In genomic region chr6:139323511-139324445, GRCh38 we compare ENCODE assay signal across 9 cellular contexts. TPM values are rescaled to one million over a fixed set of nuclear protein-coding genes. Genes with fewer than 3 reads are reported as not detected.
A peak's percentile ranks its signal among the peaks of the same experiment; 100 is the strongest.
DNase-seq lines count a peak whose midpoint lies in the region; ATAC-seq, FAIRE-seq and TF ChIP-seq lines count a peak whose summit lies in the region.
"Had no signal": no experiment of that assay in that cellular context is flagged by ENCODE, and none has a peak within 500 bp of the region (broad histone marks: within the 10 kb centered on the region; RNA-seq: fewer than 3 reads in every experiment).

No MANE protein-coding gene starts in this region.

- intact Hi-C loops in dendritic cell treated with granulocyte-macrophage colony-stimulating factor and Interleukin-4, amounts not matched to agents 40 ng/mL and 50 ng/mL, for 4 days (cut with micrococcal nuclease): loop anchor here (2.0 to 10.0 kb wide), 2 partner anchors 15 to 69 kb away; no protein-coding TSS in a partner anchor

- FAIRE-seq in A549 (lab: Jason Lieb, UNC): no peak
- FAIRE-seq: G401.6 had no signal

- no peak overlapping the region for H3K27ac ChIP-seq in A549
- H3K27ac ChIP-seq in KOPT-K1 (ENCODE audit: low read depth, low read length, poor library complexity, severe bottlenecking): peak overlapping the region; percentile 97

- TF ChIP-seq RAD21 in A549 (conservative IDR thresholded peaks at IDR 0.05 in 1 of 2, IDR thresholded peaks at IDR 0.05 in 1 of 2): no peak

- no peaks in the 10 kb centered on the region for H3K27me3 Mint-ChIP-seq in dendritic cell treated with granulocyte-macrophage colony-stimulating factor and Interleukin-4, amounts not matched to agents 40 ng/mL and 50 ng/mL, for 4 days
- H3K27me3 Mint-ChIP-seq in memory B cell: no peaks in the 10 kb centered on the region

- TF ChIP-seq EP300 in A549 (IDR thresholded peaks at IDR 0.05): no peak

- 0 out of 3 replicates have a peak, but pooled peaks cover 2% of the 10 kb centered on the region for H3K4me1 ChIP-seq in A549

- POLR2A ChIA-PET in A549 (lab: Yijun Ruan, JAX): no interaction called here

- H3K36me3 Mint-ChIP-seq in dendritic cell treated with granulocyte-macrophage colony-stimulating factor and Interleukin-4, amounts not matched to agents 40 ng/mL and 50 ng/mL, for 4 days (ENCODE audit: low read depth): no peaks in the 10 kb centered on the region
- H3K36me3 Mint-ChIP-seq in memory B cell: peaks cover 8% of the 10 kb centered on the region

- H3K9me3 Mint-ChIP-seq in dendritic cell treated with granulocyte-macrophage colony-stimulating factor and Interleukin-4, amounts not matched to agents 40 ng/mL and 50 ng/mL, for 4 days: peaks cover 15% of the 10 kb centered on the region
- no peaks in the 10 kb centered on the region for H3K9me3 Mint-ChIP-seq in memory B cell

- H3K4me2 ChIP-seq in A549: peak overlapping the region; percentile 23; the same call in 2 of the 3 replicates

- CTCF ChIA-PET in A549 (lab: Yijun Ruan, JAX): no interaction called here

- H3K4me3 ChIP-seq in A549: no peak overlapping the region

- H3K4me1 Mint-ChIP-seq in dendritic cell treated with granulocyte-macrophage colony-stimulating factor and Interleukin-4, amounts not matched to agents 40 ng/mL and 50 ng/mL, for 4 days (ENCODE audit: low read depth): peaks cover 54% of the 10 kb centered on the region
- peaks cover 20% of the 10 kb centered on the region for H3K4me1 Mint-ChIP-seq in memory B cell

- no peak for TF ChIP-seq POLR2A in A549 (IDR thresholded peaks at IDR 0.05; ENCODE audit: low read length)

- ATAC-seq in A549: no peak
- ATAC-seq in GM19397 (IDR thresholded peaks at IDR 0.05; ENCODE audit: unreplicated experiment): peak; percentile 48
- peak; percentile 82 to 85 for ATAC-seq in activated CD4-positive, CD25-positive, alpha-beta regulatory T cell treated with anti-CD3 and anti-CD28 coated beads, Interleukin-2, amount 50 U/mL, for 24 hours
- ATAC-seq in memory B cell (ENCODE audit: low read depth): peak; percentile 80

- H3K4me3 Mint-ChIP-seq in dendritic cell treated with granulocyte-macrophage colony-stimulating factor and Interleukin-4, amounts not matched to agents 40 ng/mL and 50 ng/mL, for 4 days: peak overlapping the region; percentile 37
- peak overlapping the region; percentile 95 for H3K4me3 Mint-ChIP-seq in memory B cell

- peak in 1 of 2 experiments; percentile 3 for DNase-seq in A549 (ENCODE audit: low read depth in 1 of 2, low spot score in 1 of 2)
- peak; percentile 60 to 66 for DNase-seq in memory B cell (ENCODE audit: low spot score in 2 of 2)
- peak; percentile 55 to 62 for DNase-seq in stimulated activated CD8-positive, alpha-beta memory T cell treated with anti-CD3 and anti-CD28 coated beads, Interleukin-15, amount 100 ng/mL, for 4 hours (ENCODE audit: low read depth in 2 of 2)
- no peak for DNase-seq in hippocampal formation (lab: John Stamatoyannopoulos, UW)

- WGBS in A549 (ENCODE audit: missing lambda C conversion rate): 67% methylated on average over 22 of the region's 22 CpGs

- no peak for TF ChIP-seq CTCF in A549 (IDR thresholded peaks at IDR 0.05)

- H3K27ac Mint-ChIP-seq in dendritic cell treated with granulocyte-macrophage colony-stimulating factor and Interleukin-4, amounts not matched to agents 40 ng/mL and 50 ng/mL, for 4 days: peak overlapping the region; percentile 80
- peak overlapping the region; percentile 98 for H3K27ac Mint-ChIP-seq in memory B cell

- H3K9me3 ChIP-seq in A549 (no peaks in the 10 kb centered on the region), KOPT-K1 (ENCODE audit: insufficient read depth, low read length, poor library complexity, severe bottlenecking) (peaks cover 12% of the 10 kb centered on the region)

- no peaks in the 10 kb centered on the region for H3K36me3 ChIP-seq in KOPT-K1 (ENCODE audit: insufficient read depth, low read length)

TF ChIP-seq in A549, 52 proteins besides CTCF, POLR2A, EP300 and RAD21:
- TF ChIP-seq ZNF302 (CRISPR knock-in tag; IDR thresholded peaks at IDR 0.05) (no peak), EHMT2 (IDR thresholded peaks at IDR 0.05; ENCODE audit: low read depth) (no peak), TP53 (CRISPR knock-in tag; IDR thresholded peaks at IDR 0.05) (no peak), NFE2L2 (conservative IDR thresholded peaks at IDR 0.05; ENCODE audit: low read length) (no peak), ATOH8 (CRISPR knock-in tag; IDR thresholded peaks at IDR 0.05; ENCODE audit: low read depth) (no peak), KDM5A (IDR thresholded peaks at IDR 0.05) (no peak), HOXB13 (CRISPR knock-in tag; IDR thresholded peaks at IDR 0.05; ENCODE audit: low read depth) (no peak), HES2 (IDR thresholded peaks at IDR 0.05) (no peak), REST (IDR thresholded peaks at IDR 0.05) (no peak), PHF8 (IDR thresholded peaks at IDR 0.05; ENCODE audit: borderline replicate concordance, low read depth) (no peak), SREBF2 (IDR thresholded peaks at IDR 0.05) (no peak), RNF2 (IDR thresholded peaks at IDR 0.05; ENCODE audit: borderline replicate concordance, low read depth) (no peak)

RNA-seq across cellular contexts. Expression of gene TXLNB, which starts 32.0 kb away (rescaled TPM):
- polyA plus RNA-seq in A549 (2011; rRNA removed) (0.01 TPM in 1 of 2 replicates, not detected in the other), A549 (2017; fragmentation: RNase III; extraction: RNeasy Plus Mini Kit Qiagen cat#74134 plus additional on column Dnase treatment) (not detected in 3 replicates)
- not detected in 2 replicates for polyA plus RNA-seq in A549 (2012; cell fraction: cytosol; rRNA removed)
- polyA plus RNA-seq in A549 (2012; cell fraction: nucleus; rRNA removed): not detected in 2 replicates
- polyA minus RNA-seq in A549 (2011; rRNA and poly(A)+ RNA removed): not detected in 2 replicates

RNA-seq across cellular contexts. Expression of gene CITED2, which starts 50.7 kb away (rescaled TPM):
- 7.1 and 9.3 TPM in 2 replicates for polyA plus RNA-seq in A549 (2011; rRNA removed)
- polyA plus RNA-seq in A549 (2012; cell fraction: cytosol; rRNA removed): 14.4 and 21.3 TPM in 2 replicates
- 24.4 and 38.8 TPM in 2 replicates for polyA plus RNA-seq in A549 (2012; cell fraction: nucleus; rRNA removed)
- 6.4 to 8.2 TPM (median 6.8 TPM) in 3 replicates for polyA plus RNA-seq in A549 (2017; fragmentation: RNase III; extraction: RNeasy Plus Mini Kit Qiagen cat#74134 plus additional on column Dnase treatment)
- 2.7 and 3.6 TPM in 2 replicates for polyA minus RNA-seq in A549 (2011; rRNA and poly(A)+ RNA removed)

Comparison
In these comparisons a context has a peak if more than half of its experiments do, and no peak if none do; other contexts are left out.
1. ATAC-seq: peak in GM19397 (single experiment), activated CD4-positive, CD25-positive, alpha-beta regulatory T cell treated with anti-CD3 and anti-CD28 coated beads, Interleukin-2, amount 50 U/mL, for 24 hours (2 of 2) and memory B cell (single experiment); none in A549 (0 of 2).
2. DNase-seq: peak in memory B cell (2 of 2) and stimulated activated CD8-positive, alpha-beta memory T cell treated with anti-CD3 and anti-CD28 coated beads, Interleukin-15, amount 100 ng/mL, for 4 hours (2 of 2); none in hippocampal formation (0 of 2).